1 cellular context compared by ENCODE assay signal in genomic region chr20:35711588-35712209, GRCh38.
A peak's percentile ranks its signal among the peaks of the same experiment; 100 is the strongest.
TF ChIP-seq lines count a peak whose summit lies in the region.

No MANE protein-coding gene starts in this region.

TF ChIP-seq in HepG2, 621 proteins besides CTCF, POLR2A, EP300 and RAD21 (continued from another document):
- TF ChIP-seq, protein P1, sequence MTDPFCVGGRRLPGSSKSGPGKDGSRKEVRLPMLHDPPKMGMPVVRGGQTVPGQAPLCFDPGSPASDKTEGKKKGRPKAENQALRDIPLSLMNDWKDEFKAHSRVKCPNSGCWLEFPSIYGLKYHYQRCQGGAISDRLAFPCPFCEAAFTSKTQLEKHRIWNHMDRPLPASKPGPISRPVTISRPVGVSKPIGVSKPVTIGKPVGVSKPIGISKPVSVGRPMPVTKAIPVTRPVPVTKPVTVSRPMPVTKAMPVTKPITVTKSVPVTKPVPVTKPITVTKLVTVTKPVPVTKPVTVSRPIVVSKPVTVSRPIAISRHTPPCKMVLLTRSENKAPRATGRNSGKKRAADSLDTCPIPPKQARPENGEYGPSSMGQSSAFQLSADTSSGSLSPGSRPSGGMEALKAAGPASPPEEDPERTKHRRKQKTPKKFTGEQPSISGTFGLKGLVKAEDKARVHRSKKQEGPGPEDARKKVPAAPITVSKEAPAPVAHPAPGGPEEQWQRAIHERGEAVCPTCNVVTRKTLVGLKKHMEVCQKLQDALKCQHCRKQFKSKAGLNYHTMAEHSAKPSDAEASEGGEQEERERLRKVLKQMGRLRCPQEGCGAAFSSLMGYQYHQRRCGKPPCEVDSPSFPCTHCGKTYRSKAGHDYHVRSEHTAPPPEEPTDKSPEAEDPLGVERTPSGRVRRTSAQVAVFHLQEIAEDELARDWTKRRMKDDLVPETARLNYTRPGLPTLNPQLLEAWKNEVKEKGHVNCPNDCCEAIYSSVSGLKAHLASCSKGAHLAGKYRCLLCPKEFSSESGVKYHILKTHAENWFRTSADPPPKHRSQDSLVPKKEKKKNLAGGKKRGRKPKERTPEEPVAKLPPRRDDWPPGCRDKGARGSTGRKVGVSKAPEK (CRISPR knock-in tag; IDR thresholded peaks at IDR 0.05; ENCODE audit: borderline replicate concordance), result no peak
- TF ChIP-seq NFAT5 (CRISPR knock-in tag; IDR thresholded peaks at IDR 0.05) (no peak), PTBP1 (IDR thresholded peaks at IDR 0.05; ENCODE audit: low read depth, low read length, poor library complexity, severe bottlenecking) (no peak), ZEB1 (IDR thresholded peaks at IDR 0.05; ENCODE audit: insufficient replicate concordance, low read depth) (no peak), GATAD2A (CRISPR knock-in tag; IDR thresholded peaks at IDR 0.05) (no peak), ZSCAN22 (CRISPR knock-in tag; IDR thresholded peaks at IDR 0.05) (no peak), HDAC1 (CRISPR knock-in tag; IDR thresholded peaks at IDR 0.05) (no peak), TSC22D2 (CRISPR knock-in tag; IDR thresholded peaks at IDR 0.05; ENCODE audit: borderline replicate concordance) (no peak), ZBED4 (CRISPR knock-in tag; IDR thresholded peaks at IDR 0.05; ENCODE audit: borderline replicate concordance) (no peak), STAT5B (CRISPR knock-in tag; IDR thresholded peaks at IDR 0.05) (no peak), KAT7 (CRISPR knock-in tag; IDR thresholded peaks at IDR 0.05; ENCODE audit: borderline replicate concordance) (no peak), ZNF724P (CRISPR knock-in tag; IDR thresholded peaks at IDR 0.05; ENCODE audit: borderline replicate concordance) (no peak), ZBTB8A (CRISPR knock-in tag; IDR thresholded peaks at IDR 0.05; ENCODE audit: borderline replicate concordance, low read depth) (no peak), ZNF235 (CRISPR knock-in tag; IDR thresholded peaks at IDR 0.05; ENCODE audit: borderline replicate concordance) (no peak)
- TF ChIP-seq, protein P2, sequence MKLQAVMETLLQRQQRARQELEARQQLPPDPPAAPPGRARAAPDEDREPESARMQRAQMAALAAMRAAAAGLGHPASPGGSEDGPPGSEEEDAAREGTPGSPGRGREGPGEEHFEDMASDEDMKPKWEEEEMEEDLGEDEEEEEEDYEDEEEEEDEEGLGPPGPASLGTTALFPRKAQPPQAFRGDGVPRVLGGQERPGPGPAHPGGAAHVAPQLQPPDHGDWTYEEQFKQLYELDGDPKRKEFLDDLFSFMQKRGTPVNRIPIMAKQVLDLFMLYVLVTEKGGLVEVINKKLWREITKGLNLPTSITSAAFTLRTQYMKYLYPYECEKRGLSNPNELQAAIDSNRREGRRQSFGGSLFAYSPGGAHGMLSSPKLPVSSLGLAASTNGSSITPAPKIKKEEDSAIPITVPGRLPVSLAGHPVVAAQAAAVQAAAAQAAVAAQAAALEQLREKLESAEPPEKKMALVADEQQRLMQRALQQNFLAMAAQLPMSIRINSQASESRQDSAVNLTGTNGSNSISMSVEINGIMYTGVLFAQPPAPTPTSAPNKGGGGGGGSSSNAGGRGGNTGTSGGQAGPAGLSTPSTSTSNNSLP (IDR thresholded peaks at IDR 0.05; ENCODE audit: low read depth, low read length), result no peak
- TF ChIP-seq, protein P3, sequence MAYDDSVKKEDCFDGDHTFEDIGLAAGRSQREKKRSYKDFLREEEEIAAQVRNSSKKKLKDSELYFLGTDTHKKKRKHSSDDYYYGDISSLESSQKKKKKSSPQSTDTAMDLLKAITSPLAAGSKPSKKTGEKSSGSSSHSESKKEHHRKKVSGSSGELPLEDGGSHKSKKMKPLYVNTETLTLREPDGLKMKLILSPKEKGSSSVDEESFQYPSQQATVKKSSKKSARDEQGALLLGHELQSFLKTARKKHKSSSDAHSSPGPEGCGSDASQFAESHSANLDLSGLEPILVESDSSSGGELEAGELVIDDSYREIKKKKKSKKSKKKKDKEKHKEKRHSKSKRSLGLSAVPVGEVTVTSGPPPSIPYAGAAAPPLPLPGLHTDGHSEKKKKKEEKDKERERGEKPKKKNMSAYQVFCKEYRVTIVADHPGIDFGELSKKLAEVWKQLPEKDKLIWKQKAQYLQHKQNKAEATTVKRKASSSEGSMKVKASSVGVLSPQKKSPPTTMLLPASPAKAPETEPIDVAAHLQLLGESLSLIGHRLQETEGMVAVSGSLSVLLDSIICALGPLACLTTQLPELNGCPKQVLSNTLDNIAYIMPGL (CRISPR knock-in tag; IDR thresholded peaks at IDR 0.05; ENCODE audit: borderline replicate concordance in 1 of 2, low read depth in 1 of 2), result no peak
- TF ChIP-seq, protein P4, sequence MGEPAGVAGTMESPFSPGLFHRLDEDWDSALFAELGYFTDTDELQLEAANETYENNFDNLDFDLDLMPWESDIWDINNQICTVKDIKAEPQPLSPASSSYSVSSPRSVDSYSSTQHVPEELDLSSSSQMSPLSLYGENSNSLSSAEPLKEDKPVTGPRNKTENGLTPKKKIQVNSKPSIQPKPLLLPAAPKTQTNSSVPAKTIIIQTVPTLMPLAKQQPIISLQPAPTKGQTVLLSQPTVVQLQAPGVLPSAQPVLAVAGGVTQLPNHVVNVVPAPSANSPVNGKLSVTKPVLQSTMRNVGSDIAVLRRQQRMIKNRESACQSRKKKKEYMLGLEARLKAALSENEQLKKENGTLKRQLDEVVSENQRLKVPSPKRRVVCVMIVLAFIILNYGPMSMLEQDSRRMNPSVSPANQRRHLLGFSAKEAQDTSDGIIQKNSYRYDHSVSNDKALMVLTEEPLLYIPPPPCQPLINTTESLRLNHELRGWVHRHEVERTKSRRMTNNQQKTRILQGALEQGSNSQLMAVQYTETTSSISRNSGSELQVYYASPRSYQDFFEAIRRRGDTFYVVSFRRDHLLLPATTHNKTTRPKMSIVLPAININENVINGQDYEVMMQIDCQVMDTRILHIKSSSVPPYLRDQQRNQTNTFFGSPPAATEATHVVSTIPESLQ (CRISPR knock-in tag; conservative IDR thresholded peaks at IDR 0.05), result 0 out of 2 replicates have a peak, but pooled peaks have one; percentile 21
- TF ChIP-seq, protein P5, sequence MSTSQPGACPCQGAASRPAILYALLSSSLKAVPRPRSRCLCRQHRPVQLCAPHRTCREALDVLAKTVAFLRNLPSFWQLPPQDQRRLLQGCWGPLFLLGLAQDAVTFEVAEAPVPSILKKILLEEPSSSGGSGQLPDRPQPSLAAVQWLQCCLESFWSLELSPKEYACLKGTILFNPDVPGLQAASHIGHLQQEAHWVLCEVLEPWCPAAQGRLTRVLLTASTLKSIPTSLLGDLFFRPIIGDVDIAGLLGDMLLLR (CRISPR knock-in tag; IDR thresholded peaks at IDR 0.05), result no peak
